8 cellular contexts compared by ENCODE assay signal in the genomic region with DNA sequence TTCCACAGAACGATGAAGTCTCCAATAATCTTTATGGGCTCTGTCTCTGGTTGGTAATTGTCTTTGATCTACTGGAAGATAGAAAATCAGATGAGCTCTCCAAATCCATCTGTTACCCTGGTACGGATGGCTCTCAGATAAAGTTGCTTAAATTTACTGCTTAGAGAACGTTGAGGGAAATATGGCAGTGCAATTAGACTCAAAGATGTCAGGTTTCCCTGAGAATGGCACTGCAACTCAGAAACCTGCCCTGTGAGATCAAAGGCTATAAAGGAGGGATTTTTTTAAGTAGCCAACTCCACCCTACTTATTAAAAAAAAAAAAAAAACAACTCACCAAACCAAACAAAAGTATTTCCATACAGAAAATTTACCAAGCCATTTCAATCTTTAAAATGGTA. TPM values are rescaled to one million over a fixed set of nuclear protein-coding genes. Genes with fewer than 3 reads are reported as not detected.
A peak's percentile ranks its signal among the peaks of the same experiment; 100 is the strongest.
DNase-seq lines count a peak whose midpoint lies in the region; ATAC-seq and TF ChIP-seq lines count a peak whose summit lies in the region.

No MANE protein-coding gene starts in this region.

- H3K27ac ChIP-seq in Panc1 (ENCODE audit: low read length) (peak overlapping the region; percentile 93), epithelial cell of prostate (peak overlapping the region; percentile 61), spleen (peak overlapping the region; percentile 79 to 95 (median 89))

- in situ Hi-C loops in Panc1 (cut with HindIII; ENCODE audit: low pct_unique_long_range_greater_than_20kb, low sequenced_read_pairs): no loop called here

- TSS peak; percentile 99 for BruUV-seq in Panc1 (replicated peaks; lab: Mats Ljungman, UMichigan)

- 40 to 61% (median 55%) methylated on average over 3 of the region's 3 CpGs for WGBS in spleen, 5 donors

- ATAC-seq in Panc1 (no peak), HG02840 (IDR thresholded peaks at IDR 0.05; ENCODE audit: low FRiP score, unreplicated experiment) (no peak)

- CTCF ChIA-PET in Panc1 (lab: Charles Lee): no interaction called here

- H3K4me1 ChIP-seq in Panc1 (ENCODE audit: control insufficient read depth, insufficient read depth, low read length) (peaks cover 45% of the 10 kb centered on the region), spleen (peaks cover 42 to 98% (median 80%) of the 10 kb centered on the region in 6 donors)

- intact Hi-C loops in Panc1 (cut with micrococcal nuclease; ENCODE audit: unreplicated experiment) (loop anchor here (2.0 to 10.0 kb wide), 2 partner anchors 22 to 402 kb away; a partner anchor contains a TSS), spleen (cut with DNase I; ENCODE audit: low total_unique reads) (no loop called here), posterior vena cava (cut with DNase I) (no loop called here)

- H3K4me3 ChIP-seq in GM08714 (ENCODE audit: low read length) (peak overlapping the region; percentile 99), Panc1 (ENCODE audit: low read depth in 2 of 2, low read length in 2 of 2) (peak overlapping the region; percentile 57 to 81; a peak in 3 of 4 replicates), spleen (peak overlapping the region in 5 of 8 donors; percentile 57 to 83 (median 63))

- POLR2A ChIA-PET in Panc1 (lab: Charles Lee): interaction anchor here (0.6 kb wide), 1 partner anchor 385 kb away, joined by 5 read pairs; no protein-coding TSS in a partner anchor

- H3K27me3 ChIP-seq in Panc1 (ENCODE audit: control insufficient read depth, insufficient read depth, low read length) (no peaks in the 10 kb centered on the region), spleen (replicated peaks in 1 of 7) (no peaks in the 10 kb centered on the region)

- DNase-seq in Panc1 (ENCODE audit: low read depth, low spot score) (no peak), epithelial cell of prostate (ENCODE audit: low read depth, low spot score) (no peak), spleen (no peak), islet precursor cell (no peak), kidney tubule cell (ENCODE audit: low spot score) (no peak), posterior vena cava (ENCODE audit: low spot score) (no peak)

- H3K36me3 ChIP-seq in Panc1 (ENCODE audit: control insufficient read depth, insufficient read depth, low read length) (no peaks in the 10 kb centered on the region), spleen (peaks cover 0 to 12% (median 0%) of the 10 kb centered on the region in 6 donors)

- TF ChIP-seq CTCF in Panc1 (IDR thresholded peaks at IDR 0.05): no peak
- TF ChIP-seq CTCF in spleen (IDR thresholded peaks at IDR 0.05 in 8 of 11, conservative IDR thresholded peaks at IDR 0.05 in 3 of 11): no peak

- no peak for TF ChIP-seq POLR2A in spleen (IDR thresholded peaks at IDR 0.05)

- H3K9me3 ChIP-seq in Panc1 (ENCODE audit: control insufficient read depth, insufficient read depth, low read depth, low read length): no peaks in the 10 kb centered on the region
- no peaks in the 10 kb centered on the region for H3K9me3 ChIP-seq in spleen

RNA-seq across cellular contexts. Expression of a gene that starts 0.8 kb away (rescaled TPM):
- 65.4 TPM for total RNA-seq in Panc1 (2021; ENCODE audit: unreplicated experiment)
- polyA plus RNA-seq in Panc1 (2012; ENCODE audit: insufficient read length): 29.2 TPM
- total RNA-seq in spleen: 100 to 1,000 TPM in 3 of 7 donors, 10 to 100 TPM in 4; 73.9 to 164 (median 97.6) TPM
- 10 to 100 TPM; 35.0 to 52.0 (median 41.4) TPM for polyA plus RNA-seq in spleen
- 10 to 100 TPM; 11.4 to 37.0 TPM for total RNA-seq in posterior vena cava

RNA-seq across cellular contexts. Expression of a gene that starts 30.5 kb away (rescaled TPM):
- 76.8 TPM for total RNA-seq in Panc1 (2021; ENCODE audit: unreplicated experiment)
- 29.4 TPM for polyA plus RNA-seq in Panc1 (2012; ENCODE audit: insufficient read length)
- 100 to 1,000 TPM in 1 of 7 donors, 10 to 100 TPM in 6; 43.8 to 101 (median 49.8) TPM for total RNA-seq in spleen
- polyA plus RNA-seq in spleen: 10 to 100 TPM; 24.0 to 32.0 (median 27.7) TPM
- 10 to 100 TPM; 36.5 to 44.9 TPM for total RNA-seq in posterior vena cava
